ENCODE assay signal across 7 cellular contexts in the genomic region with DNA sequence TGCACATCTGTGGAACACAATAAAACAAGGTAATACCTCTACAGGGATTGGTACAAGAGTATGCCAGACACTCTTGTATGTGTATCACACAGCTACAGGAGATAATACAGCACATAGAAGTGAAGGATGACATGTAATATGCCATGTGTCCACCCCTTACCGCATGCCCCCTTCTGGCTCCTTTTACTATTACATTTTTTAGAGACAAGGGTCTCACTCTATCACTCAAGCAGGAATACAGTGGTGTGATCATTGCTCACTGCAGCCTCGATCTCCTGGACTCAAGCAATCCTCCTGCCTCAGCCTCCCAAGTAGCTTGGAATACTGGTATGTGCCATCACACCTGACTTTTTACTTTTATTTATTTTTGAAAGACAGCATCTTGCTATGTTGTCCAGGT. TPM values are rescaled to one million over a fixed set of nuclear protein-coding genes. Genes with fewer than 3 reads are reported as not detected.
DNase-seq lines count a peak whose midpoint lies in the region; ATAC-seq and TF ChIP-seq lines count a peak whose summit lies in the region.
"Had no signal": no experiment of that assay in that cellular context is flagged by ENCODE, and none has a peak within 500 bp of the region (broad histone marks: within the 10 kb centered on the region; RNA-seq: fewer than 3 reads in every experiment).

No MANE protein-coding gene starts in this region.

- no peaks in the 10 kb centered on the region for H3K36me3 ChIP-seq in HCT116 (ENCODE audit: control insufficient read depth in 1 of 2, insufficient read depth in 2 of 2, low read length in 2 of 2)

- POLR2A ChIA-PET in HCT116 (lab: Charles Lee), result interaction anchor here (1.5 to 2.2 kb wide), 2 partner anchors 50 to 55 kb away, joined by 5 to 7 read pairs; partner anchors contain the start of genes ATP6V1G2, DDX39B and NFKBIL1

- peaks cover 36% of the 10 kb centered on the region for H3K4me1 Mint-ChIP-seq in T-helper 2 cell treated with Interferon-gamma antibody and Interleukin-4, amounts not matched to agents 5 μg/mL and 100 μg/mL, for 36 hours (ENCODE audit: low read depth)

- DNase-seq in HCT116 (ENCODE audit: low read depth, low spot score) (peak; percentile 38), kidney tubule cell (ENCODE audit: low spot score) (peak; percentile 54), NCI-H226 (no peak)
- no peak for DNase-seq in T-helper 2 cell treated with Interferon-gamma antibody and Interleukin-4, amounts not matched to agents 5 μg/mL and 100 μg/mL, for 36 hours (ENCODE audit: low spot score)

- no peak overlapping the region for H3K9ac ChIP-seq in HCT116 (ENCODE audit: low read length)

- H3K4me3 ChIP-seq in HCT116 (replicated peaks in 1 of 2; ENCODE audit: low read depth in 1 of 2, low read length in 2 of 2), result no peak overlapping the region

- peaks cover 0 to 3% of the 10 kb centered on the region in 2 experiments; a peak in 1 of 4 replicates for H3K4me1 ChIP-seq in HCT116 (ENCODE audit: control insufficient read depth in 1 of 2, insufficient read depth in 2 of 2, low read length in 2 of 2)

- BruUV-seq in HCT116 (replicated peaks; lab: Mats Ljungman, UMichigan), result no TSS peak

- no peaks in the 10 kb centered on the region for H3K9me2 ChIP-seq in HCT116 (ENCODE audit: insufficient read depth)

- H3K9me3 ChIP-seq in HCT116 (ENCODE audit: control insufficient read depth in 1 of 2, insufficient read depth in 1 of 2, low read depth in 1 of 2, low read length in 2 of 2), result no peaks in the 10 kb centered on the region

- intact Hi-C loops in HCT116 (cut with micrococcal nuclease), result loop anchor here (5.0 kb wide), 1 partner anchor 395 kb away; no protein-coding TSS in a partner anchor

- peak; percentile 53 for TF ChIP-seq RAD21 in HCT116 (IDR thresholded peaks at IDR 0.05; ENCODE audit: low read depth)

- no peaks in the 10 kb centered on the region for H3K27me3 Mint-ChIP-seq in T-helper 2 cell treated with Interferon-gamma antibody and Interleukin-4, amounts not matched to agents 5 μg/mL and 100 μg/mL, for 36 hours (ENCODE audit: low read depth)

- TF ChIP-seq CTCF in 22Rv1 (IDR thresholded peaks at IDR 0.05), result peak; percentile 52
- peak; percentile 49 to 58 (median 57); a peak in 4 of 6 replicates for TF ChIP-seq CTCF in HCT116 (IDR thresholded peaks at IDR 0.05 in 2 of 3, conservative IDR thresholded peaks at IDR 0.05 in 1 of 3; ENCODE audit: borderline replicate concordance in 1 of 3, insufficient read depth in 1 of 3, low read depth in 2 of 3, low read length in 2 of 3)

- H3K27me3 ChIP-seq in HCT116 (ENCODE audit: insufficient read depth, low read length), result no peaks in the 10 kb centered on the region

- peak; percentile 72 for ATAC-seq in HCT116
- ATAC-seq in HG02571 (IDR thresholded peaks at IDR 0.05; ENCODE audit: unreplicated experiment), result no peak

- no peaks in the 10 kb centered on the region for H4K20me1 ChIP-seq in HCT116 (ENCODE audit: insufficient read depth)

- H3K27ac ChIP-seq in 22Rv1 (no peak overlapping the region), HCT116 (ENCODE audit: low read depth, low read length) (no peak overlapping the region)

- H3K79me2 ChIP-seq in HCT116 (ENCODE audit: insufficient read depth, low read length), result no peaks in the 10 kb centered on the region

- H2AFZ ChIP-seq in HCT116 (ENCODE audit: low read depth, low read length, poor library complexity, severe bottlenecking), result peak overlapping the region; percentile 24

- H3K27ac Mint-ChIP-seq in T-helper 2 cell treated with Interferon-gamma antibody and Interleukin-4, amounts not matched to agents 5 μg/mL and 100 μg/mL, for 36 hours, result peak overlapping the region; percentile 10

- peak overlapping the region; percentile 34 for H3K4me3 Mint-ChIP-seq in T-helper 2 cell treated with Interferon-gamma antibody and Interleukin-4, amounts not matched to agents 5 μg/mL and 100 μg/mL, for 36 hours

- TF ChIP-seq POLR2A in HCT116 (IDR thresholded peaks at IDR 0.05; ENCODE audit: borderline replicate concordance, extremely low read depth, insufficient read depth, insufficient read length), result no peak

- no peaks in the 10 kb centered on the region for H3K9me3 Mint-ChIP-seq in T-helper 2 cell treated with Interferon-gamma antibody and Interleukin-4, amounts not matched to agents 5 μg/mL and 100 μg/mL, for 36 hours

- CTCF ChIA-PET in HCT116 (lab: Charles Lee), result interaction anchor here (0.7 to 5.2 kb wide), 8 partner anchors 9 to 199 kb away, joined by 3 to 78 read pairs (median 6); partner anchors contain the start of genes ATP6V1G2, LST1, LTB and NFKBIL1

- RAD21 ChIA-PET in HCT116 (lab: Charles Lee; ENCODE audit: low non-redundant PET in 1 of 2, low total read pairs in 2 of 2, uncharacterized antibody in 2 of 2, unreplicated experiment in 2 of 2), result interaction anchor here in 1 of 2 experiments (2.7 kb wide), 1 partner anchor 50 kb away, joined by 11 read pairs; the partner anchor contains the start of genes ATP6V1G2 and NFKBIL1

- H3K4me2 ChIP-seq in HCT116 (ENCODE audit: low read length), result no peak overlapping the region

- no peaks in the 10 kb centered on the region for H3K36me3 Mint-ChIP-seq in T-helper 2 cell treated with Interferon-gamma antibody and Interleukin-4, amounts not matched to agents 5 μg/mL and 100 μg/mL, for 36 hours (ENCODE audit: low read depth)

TF ChIP-seq in HCT116, 20 proteins besides CTCF, POLR2A, EP300 and RAD21:
- TF ChIP-seq, protein P1, sequence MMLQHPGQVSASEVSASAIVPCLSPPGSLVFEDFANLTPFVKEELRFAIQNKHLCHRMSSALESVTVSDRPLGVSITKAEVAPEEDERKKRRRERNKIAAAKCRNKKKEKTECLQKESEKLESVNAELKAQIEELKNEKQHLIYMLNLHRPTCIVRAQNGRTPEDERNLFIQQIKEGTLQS (IDR thresholded peaks at IDR 0.05), result no peak
- TF ChIP-seq SIN3A (IDR thresholded peaks at IDR 0.05; ENCODE audit: low read depth) (no peak), POLR2AphosphoS5 (IDR thresholded peaks at IDR 0.05; ENCODE audit: low read depth, low read length) (no peak), MAX (IDR thresholded peaks at IDR 0.05) (peak; percentile 54), ZBTB33 (IDR thresholded peaks at IDR 0.05; ENCODE audit: extremely low read depth, insufficient replicate concordance, low read length) (no peak)

RNA-seq across cellular contexts. Expression of gene NCR3, which starts 4.2 kb away (rescaled TPM):
- total RNA-seq in HCT116 (2021; ENCODE audit: unreplicated experiment), result not detected
- polyA plus RNA-seq in HCT116 (2012), result not detected in 2 replicates
- total RNA-seq: pulmonary artery endothelial cell had no signal

RNA-seq across cellular contexts. Expression of gene LST1, which starts 10.9 kb away (rescaled TPM):
- 0.69 TPM for total RNA-seq in HCT116 (2021; ENCODE audit: unreplicated experiment)
- polyA plus RNA-seq in HCT116 (2012), result 0.34 and 0.44 TPM in 2 replicates

RNA-seq across cellular contexts. Expression of gene LTB, which starts 14.8 kb away (rescaled TPM):
- 0.64 TPM for total RNA-seq in HCT116 (2021; ENCODE audit: unreplicated experiment)
- polyA plus RNA-seq in HCT116 (2012), result 0.09 and 0.17 TPM in 2 replicates

RNA-seq across cellular contexts. Expression of gene AIF1, which starts 18.0 kb away (rescaled TPM):
- total RNA-seq in HCT116 (2021; ENCODE audit: unreplicated experiment), result not detected
- polyA plus RNA-seq in HCT116 (2012), result not detected in 2 replicates
- total RNA-seq: pulmonary artery endothelial cell had no signal

RNA-seq across cellular contexts. Expression of gene TNF, which starts 21.6 kb away (rescaled TPM):
- 0.59 TPM for total RNA-seq in HCT116 (2021; ENCODE audit: unreplicated experiment)
- not detected in 2 replicates for polyA plus RNA-seq in HCT116 (2012)
- total RNA-seq: pulmonary artery endothelial cell had no signal

Comparison
In these comparisons a context has a peak if more than half of its experiments do, and no peak if none do; other contexts are left out.
1. DNase-seq: peak in HCT116 (single experiment) and kidney tubule cell (single experiment); none in T-helper 2 cell treated with Interferon-gamma antibody and Interleukin-4, amounts not matched to agents 5 μg/mL and 100 μg/mL, for 36 hours (single experiment) and NCI-H226 (single experiment).